Comparison of ENCODE assay signal across 23 cellular contexts in the genomic region with DNA sequence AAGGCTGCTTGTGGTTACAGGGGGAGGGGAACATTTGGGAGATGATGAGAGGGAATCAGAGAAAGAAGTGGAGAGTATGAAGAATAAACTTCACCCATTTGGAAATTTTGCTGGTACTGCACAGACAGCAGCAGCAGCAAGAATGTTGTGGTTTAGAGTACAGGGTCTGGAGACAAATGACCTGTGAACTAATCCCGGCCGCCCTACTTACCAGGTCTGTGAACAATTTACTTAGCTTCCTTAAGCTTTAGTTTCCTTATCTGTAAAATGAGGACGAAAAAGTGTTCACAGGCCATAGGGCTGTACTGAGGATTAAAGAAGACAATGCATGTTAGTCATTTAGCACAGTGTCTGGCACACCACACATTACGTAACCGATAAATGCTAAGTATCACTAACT.
DNase-seq lines count a peak whose midpoint lies in the region; ATAC-seq and TF ChIP-seq lines count a peak whose summit lies in the region.
"Had no signal": no experiment of that assay in that cellular context is flagged by ENCODE, and none has a peak within 500 bp of the region (broad histone marks: within the 10 kb centered on the region; RNA-seq: fewer than 3 reads in every experiment).

No MANE protein-coding gene starts in this region.

- H3K9me3 ChIP-seq in breast epithelium (no peaks in the 10 kb centered on the region), neural progenitor cell (ENCODE audit: low read depth) (no peaks in the 10 kb centered on the region), heart right ventricle (peaks cover 0 to 7% (median 0%) of the 10 kb centered on the region in 11 donors)
- H3K9me3 ChIP-seq: SK-N-SH had no signal

- no peak overlapping the region for H3K27ac ChIP-seq in breast epithelium
- no peak overlapping the region for H3K27ac ChIP-seq in neural progenitor cell
- no peak overlapping the region for H3K27ac ChIP-seq in heart right ventricle
- H3K27ac ChIP-seq: GM23248 had no signal

- no peaks in the 10 kb centered on the region for H3K27me3 ChIP-seq in breast epithelium
- no peaks in the 10 kb centered on the region for H3K27me3 ChIP-seq in neural progenitor cell
- H3K27me3 ChIP-seq in heart right ventricle, result no peaks in the 10 kb centered on the region

- ATAC-seq in GM21619 (IDR thresholded peaks at IDR 0.05; ENCODE audit: unreplicated experiment) (no peak), heart right ventricle (no peak)
- no peak for ATAC-seq in stimulated activated effector memory CD8-positive, alpha-beta T cell treated with anti-CD3 and anti-CD28 coated beads, Interleukin-12 subunit alpha, Interleukin-12 subunit beta, amount 100 ng/mL, for 72 hours
- ATAC-seq: Panc1 had no signal

- no TSS peak for BruUV-seq in MCF 10A (replicated peaks; lab: Mats Ljungman, UMichigan)

- TF ChIP-seq CTCF in MCF 10A (IDR thresholded peaks at IDR 0.05; ENCODE audit: unreplicated experiment) (no peak), breast epithelium (IDR thresholded peaks at IDR 0.05) (no peak), neural progenitor cell (IDR thresholded peaks at IDR 0.05) (no peak), heart right ventricle (IDR thresholded peaks at IDR 0.05) (no peak)

- no peaks in the 10 kb centered on the region for H3F3A ChIP-seq in neural progenitor cell (ENCODE audit: low read depth)

- H3K9ac ChIP-seq in neural progenitor cell, result no peak overlapping the region
- H3K9ac ChIP-seq: GM23248, SK-N-SH had no signal

- no peaks in the 10 kb centered on the region for H4K20me1 ChIP-seq in neural progenitor cell (ENCODE audit: low read depth)

- H3K79me2 ChIP-seq in neural progenitor cell (ENCODE audit: low read depth), result no peaks in the 10 kb centered on the region

- 82 to 86% methylated on average over 5 of the region's 5 CpGs for WGBS in heart right ventricle, 2 donors

- H2AFZ ChIP-seq in neural progenitor cell (replicated peaks), result no peak overlapping the region
- H2AFZ ChIP-seq: GM23248 had no signal

- H3K36me3 Mint-ChIP-seq in MCF 10A (ENCODE audit: insufficient read depth, unreplicated experiment) (no peaks in the 10 kb centered on the region), neural progenitor cell (no peaks in the 10 kb centered on the region)
- H3K36me3 Mint-ChIP-seq in stimulated activated effector memory CD8-positive, alpha-beta T cell treated with anti-CD3 and anti-CD28 coated beads, Interleukin-12 subunit alpha, Interleukin-12 subunit beta, amount 100 ng/mL, for 72 hours, result no peaks in the 10 kb centered on the region

- H3K27ac Mint-ChIP-seq in MCF 10A (ENCODE audit: low read depth, unreplicated experiment), result no peak overlapping the region
- H3K27ac Mint-ChIP-seq in neural progenitor cell, result no peak overlapping the region
- H3K27ac Mint-ChIP-seq in stimulated activated effector memory CD8-positive, alpha-beta T cell treated with anti-CD3 and anti-CD28 coated beads, Interleukin-12 subunit alpha, Interleukin-12 subunit beta, amount 100 ng/mL, for 72 hours, result no peak overlapping the region
- H3K27ac Mint-ChIP-seq: H9 had no signal

- CTCF ChIA-PET in MCF 10A (lab: Yijun Ruan, JAX), result no interaction called here

- no peak overlapping the region for H3K4me2 ChIP-seq in neural progenitor cell
- H3K4me2 ChIP-seq: SK-N-SH had no signal

- H3K4me3 ChIP-seq in breast epithelium, result no peak overlapping the region
- H3K4me3 ChIP-seq in neural progenitor cell, result no peak overlapping the region
- H3K4me3 ChIP-seq in heart right ventricle, result no peak overlapping the region
- H3K4me3 ChIP-seq: GM23248 had no signal

- H3K9me3 Mint-ChIP-seq in MCF 10A (ENCODE audit: unreplicated experiment) (no peaks in the 10 kb centered on the region), neural progenitor cell (no peaks in the 10 kb centered on the region)
- peaks cover 13% of the 10 kb centered on the region for H3K9me3 Mint-ChIP-seq in stimulated activated effector memory CD8-positive, alpha-beta T cell treated with anti-CD3 and anti-CD28 coated beads, Interleukin-12 subunit alpha, Interleukin-12 subunit beta, amount 100 ng/mL, for 72 hours
- H3K9me3 Mint-ChIP-seq: H9 had no signal

- intact Hi-C loops in MCF 10A (cut with micrococcal nuclease) (no loop called here), breast epithelium (cut with DNase I; ENCODE audit: low total_unique reads) (loop anchor here (5.0 kb wide), 1 partner anchor 1741 kb away; no protein-coding TSS in a partner anchor), heart right ventricle (cut with DNase I) (no loop called here)

- POLR2A ChIA-PET in MCF 10A (lab: Yijun Ruan, JAX), result no interaction called here

- no peak for TF ChIP-seq POLR2A in breast epithelium (IDR thresholded peaks at IDR 0.05)

- no peaks in the 10 kb centered on the region for H3K36me3 ChIP-seq in breast epithelium
- no peaks in the 10 kb centered on the region for H3K36me3 ChIP-seq in neural progenitor cell
- no peaks in the 10 kb centered on the region for H3K36me3 ChIP-seq in heart right ventricle

- H3K4me1 ChIP-seq in breast epithelium (no peaks in the 10 kb centered on the region), neural progenitor cell (no peaks in the 10 kb centered on the region), heart right ventricle (no peaks in the 10 kb centered on the region)

- H3K27me3 Mint-ChIP-seq in MCF 10A (ENCODE audit: insufficient read depth, unreplicated experiment), result no peaks in the 10 kb centered on the region
- H3K27me3 Mint-ChIP-seq in neural progenitor cell (ENCODE audit: insufficient read depth, low read depth), result no peaks in the 10 kb centered on the region

- H3K4me3 Mint-ChIP-seq in MCF 10A (ENCODE audit: unreplicated experiment), result no peak overlapping the region
- H3K4me3 Mint-ChIP-seq in neural progenitor cell, result no peak overlapping the region
- no peak overlapping the region for H3K4me3 Mint-ChIP-seq in stimulated activated effector memory CD8-positive, alpha-beta T cell treated with anti-CD3 and anti-CD28 coated beads, Interleukin-12 subunit alpha, Interleukin-12 subunit beta, amount 100 ng/mL, for 72 hours
- H3K4me3 Mint-ChIP-seq: H9 had no signal

- H3K4me1 Mint-ChIP-seq in MCF 10A (ENCODE audit: insufficient read depth, unreplicated experiment) (no peaks in the 10 kb centered on the region), neural progenitor cell (no peaks in the 10 kb centered on the region)
- H3K4me1 Mint-ChIP-seq in stimulated activated effector memory CD8-positive, alpha-beta T cell treated with anti-CD3 and anti-CD28 coated beads, Interleukin-12 subunit alpha, Interleukin-12 subunit beta, amount 100 ng/mL, for 72 hours, result no peaks in the 10 kb centered on the region

- DNase-seq in MCF 10A (ENCODE audit: unreplicated experiment) (peak; percentile 5), breast epithelium (ENCODE audit: low spot score in 2 of 2) (no peak), islet precursor cell (peak; percentile 84), neural progenitor cell (ENCODE audit: low spot score) (peak; percentile 13), heart right ventricle (no peak)
- no peak for DNase-seq in stimulated activated CD4-positive, alpha-beta T cell treated with anti-CD3 and anti-CD28 coated beads, Interleukin-15, amount 100 ng/mL, for 24 hours
- DNase-seq in stimulated activated effector memory CD8-positive, alpha-beta T cell treated with anti-CD3 and anti-CD28 coated beads, Interleukin-12 subunit alpha, Interleukin-12 subunit beta, amount 100 ng/mL, for 72 hours (ENCODE audit: low spot score in 2 of 2), result no peak
- DNase-seq: 8988T, ACHN, Calu3, DND-41, GM23248, H9, NCI-H1105 treated with DMSO at 0.1 percent for 48 hours, NCI-H146, NCI-H1930, NCI-H2107, NCI-H446, NCI-H524 treated with DMSO at 0.1 percent for 48 hours, SIG-M5, SK-N-SH had no signal

Comparison
In these comparisons a context has a peak if more than half of its experiments do, and no peak if none do; other contexts are left out.
1. DNase-seq: peak in MCF 10A (single experiment), islet precursor cell (single experiment) and neural progenitor cell (single experiment); none in breast epithelium (0 of 2), stimulated activated CD4-positive, alpha-beta T cell treated with anti-CD3 and anti-CD28 coated beads, Interleukin-15, amount 100 ng/mL, for 24 hours (single experiment), stimulated activated effector memory CD8-positive, alpha-beta T cell treated with anti-CD3 and anti-CD28 coated beads, Interleukin-12 subunit alpha, Interleukin-12 subunit beta, amount 100 ng/mL, for 72 hours (0 of 2) and heart right ventricle (0 of 2).